1 cellular context compared by ENCODE assay signal in the genomic region with DNA sequence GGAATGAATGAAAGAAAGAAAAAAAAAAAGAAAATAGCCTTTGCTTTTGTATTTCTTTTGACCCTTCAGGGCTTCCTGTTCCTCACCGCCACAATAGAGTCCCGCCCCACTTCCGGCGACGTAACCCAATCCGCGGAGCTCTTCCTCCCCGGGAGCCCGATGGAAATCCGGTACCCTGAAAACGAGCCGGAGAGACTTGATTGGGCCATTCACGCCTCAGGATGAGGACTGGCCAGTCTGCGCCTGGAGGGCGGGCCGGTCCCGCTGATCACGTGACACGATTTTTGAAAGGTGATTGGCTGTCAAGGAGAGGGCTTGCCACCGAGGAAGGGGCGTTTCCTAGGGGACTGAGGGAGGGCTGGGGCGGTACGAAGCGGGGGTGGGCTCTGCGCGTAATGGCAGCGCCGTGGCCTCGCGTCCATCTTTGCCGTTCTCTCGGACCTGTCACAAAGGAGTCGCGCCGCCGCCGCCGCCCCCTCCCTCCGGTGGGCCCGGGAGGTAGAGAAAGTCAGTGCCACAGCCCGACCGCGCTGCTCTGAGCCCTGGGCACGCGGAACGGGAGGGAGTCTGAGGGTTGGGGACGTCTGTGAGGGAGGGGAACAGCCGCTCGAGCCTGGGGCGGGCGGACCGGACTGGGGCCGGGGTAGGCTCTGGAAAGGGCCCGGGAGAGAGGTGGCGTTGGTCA.
TF ChIP-seq lines count a peak whose summit lies in the region.

Gene PSME3IP1, minus strand, starts transcription at position 95 of the 685 bp plus-strand sequence. CDS start 12,185 bp downstream, outside the sequence.
Gene RSPRY1, plus strand, starts transcription at position 385 of the 685 bp plus-strand sequence. CDS start 18,330 bp downstream, outside the sequence.

TF ChIP-seq in K562, 482 proteins besides CTCF, POLR2A, EP300 and RAD21 (continued from another document and continues in another):
- TF ChIP-seq CLOCK (CRISPR knock-in tag; IDR thresholded peaks at IDR 0.05; ENCODE audit: borderline replicate concordance), result no peak
- no peak for TF ChIP-seq TBL1XR1 (IDR thresholded peaks at IDR 0.05; ENCODE audit: low read length in 2 of 2)
- no peak for TF ChIP-seq SREBF2 (CRISPR knock-in tag; IDR thresholded peaks at IDR 0.05)
- TF ChIP-seq STAT6 (CRISPR knock-in tag; IDR thresholded peaks at IDR 0.05), result no peak
- TF ChIP-seq, protein P1, sequence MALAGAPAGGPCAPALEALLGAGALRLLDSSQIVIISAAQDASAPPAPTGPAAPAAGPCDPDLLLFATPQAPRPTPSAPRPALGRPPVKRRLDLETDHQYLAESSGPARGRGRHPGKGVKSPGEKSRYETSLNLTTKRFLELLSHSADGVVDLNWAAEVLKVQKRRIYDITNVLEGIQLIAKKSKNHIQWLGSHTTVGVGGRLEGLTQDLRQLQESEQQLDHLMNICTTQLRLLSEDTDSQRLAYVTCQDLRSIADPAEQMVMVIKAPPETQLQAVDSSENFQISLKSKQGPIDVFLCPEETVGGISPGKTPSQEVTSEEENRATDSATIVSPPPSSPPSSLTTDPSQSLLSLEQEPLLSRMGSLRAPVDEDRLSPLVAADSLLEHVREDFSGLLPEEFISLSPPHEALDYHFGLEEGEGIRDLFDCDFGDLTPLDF (CRISPR knock-in tag; IDR thresholded peaks at IDR 0.05), result no peak
- no peak for TF ChIP-seq TAF15 (IDR thresholded peaks at IDR 0.05; ENCODE audit: low read depth, low read length)
- peak in 1 of 2 experiments; percentile 82; a peak in 2 of 4 replicates for TF ChIP-seq HDAC1 (IDR thresholded peaks at IDR 0.05)
- TF ChIP-seq U2AF1 (optimal IDR thresholded peaks at IDR 0.05; ENCODE audit: low read depth, low read length), result no peak
- no peak for TF ChIP-seq ZNF311 (CRISPR knock-in tag; IDR thresholded peaks at IDR 0.05)
- TF ChIP-seq LCOR (CRISPR knock-in tag; IDR thresholded peaks at IDR 0.05), result no peak
- TF ChIP-seq HMG20A (CRISPR knock-in tag; conservative IDR thresholded peaks at IDR 0.05), result no peak
- TF ChIP-seq PBX2 (CRISPR knock-in tag; IDR thresholded peaks at IDR 0.05; ENCODE audit: low read depth), result no peak
- peak; percentile 47; the same call in 1 of the 2 replicates for TF ChIP-seq PBX2 (tag; conservative IDR thresholded peaks at IDR 0.05; ENCODE audit: low read depth)
- TF ChIP-seq PYGO2 (tag; IDR thresholded peaks at IDR 0.05), result no peak
- no peak for TF ChIP-seq DMBX1 (CRISPR knock-in tag; IDR thresholded peaks at IDR 0.05; ENCODE audit: borderline replicate concordance)
- no peak; the same call in 1 of the 2 replicates for TF ChIP-seq MYBL2 (IDR thresholded peaks at IDR 0.05; ENCODE audit: low read depth)
- TF ChIP-seq MYBL2 (CRISPR knock-in tag; IDR thresholded peaks at IDR 0.05; ENCODE audit: borderline replicate concordance), result no peak
- no peak for TF ChIP-seq MEF2A (IDR thresholded peaks at IDR 0.05; ENCODE audit: control insufficient read depth, low read depth, low read length)
- no peak for TF ChIP-seq ETV5 (CRISPR knock-in tag; IDR thresholded peaks at IDR 0.05; ENCODE audit: low read depth)
- no peak for TF ChIP-seq ZFP36 (IDR thresholded peaks at IDR 0.05; ENCODE audit: low read depth, low read length, partially characterized antibody)
- TF ChIP-seq FOXK1 (CRISPR knock-in tag; IDR thresholded peaks at IDR 0.05; ENCODE audit: borderline replicate concordance), result no peak
- no peak for TF ChIP-seq ZC3H4 (CRISPR knock-in tag; IDR thresholded peaks at IDR 0.05; ENCODE audit: borderline replicate concordance)
- TF ChIP-seq ZNF407 (IDR thresholded peaks at IDR 0.05; ENCODE audit: low read depth), result peak; percentile 91
- TF ChIP-seq PRMT5 (CRISPR knock-in tag; IDR thresholded peaks at IDR 0.05), result no peak
- no peak for TF ChIP-seq ZNF184 (CRISPR knock-in tag; IDR thresholded peaks at IDR 0.05)
- TF ChIP-seq ZNF668 (CRISPR knock-in tag; IDR thresholded peaks at IDR 0.05), result no peak
- no peak for TF ChIP-seq PPARD (CRISPR knock-in tag; IDR thresholded peaks at IDR 0.05)
- no peak for TF ChIP-seq CBX5 (IDR thresholded peaks at IDR 0.05; ENCODE audit: borderline replicate concordance, low read depth)
- no peak for TF ChIP-seq ELK3 (CRISPR knock-in tag; IDR thresholded peaks at IDR 0.05)
- no peak for TF ChIP-seq BRCA1 (IDR thresholded peaks at IDR 0.05)
- no peak for TF ChIP-seq BRCA1 (CRISPR knock-in tag; IDR thresholded peaks at IDR 0.05)
- peak; percentile 62; the same call in 1 of the 2 replicates for TF ChIP-seq ATF7 (IDR thresholded peaks at IDR 0.05)
- no peak for TF ChIP-seq RHOXF2B (CRISPR knock-in tag; conservative IDR thresholded peaks at IDR 0.05)
- TF ChIP-seq, protein P2, sequence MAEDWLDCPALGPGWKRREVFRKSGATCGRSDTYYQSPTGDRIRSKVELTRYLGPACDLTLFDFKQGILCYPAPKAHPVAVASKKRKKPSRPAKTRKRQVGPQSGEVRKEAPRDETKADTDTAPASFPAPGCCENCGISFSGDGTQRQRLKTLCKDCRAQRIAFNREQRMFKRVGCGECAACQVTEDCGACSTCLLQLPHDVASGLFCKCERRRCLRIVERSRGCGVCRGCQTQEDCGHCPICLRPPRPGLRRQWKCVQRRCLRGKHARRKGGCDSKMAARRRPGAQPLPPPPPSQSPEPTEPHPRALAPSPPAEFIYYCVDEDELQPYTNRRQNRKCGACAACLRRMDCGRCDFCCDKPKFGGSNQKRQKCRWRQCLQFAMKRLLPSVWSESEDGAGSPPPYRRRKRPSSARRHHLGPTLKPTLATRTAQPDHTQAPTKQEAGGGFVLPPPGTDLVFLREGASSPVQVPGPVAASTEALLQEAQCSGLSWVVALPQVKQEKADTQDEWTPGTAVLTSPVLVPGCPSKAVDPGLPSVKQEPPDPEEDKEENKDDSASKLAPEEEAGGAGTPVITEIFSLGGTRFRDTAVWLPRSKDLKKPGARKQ (CRISPR knock-in tag; IDR thresholded peaks at IDR 0.05), result no peak
- no peak for TF ChIP-seq WHSC1 (IDR thresholded peaks at IDR 0.05; ENCODE audit: low read length)
- no peak for TF ChIP-seq DIDO1 (tag; IDR thresholded peaks at IDR 0.05; ENCODE audit: low read depth)
- no peak for TF ChIP-seq ZEB2 (IDR thresholded peaks at IDR 0.05)
